ENCODE assay signal across 1 cellular context in genomic region chr10:88898727-88899126, GRCh38.
TF ChIP-seq lines count a peak whose summit lies in the region.

No MANE protein-coding gene starts in this region.

TF ChIP-seq in HEK293, 187 proteins besides CTCF, POLR2A, EP300 and RAD21 (continued from another document):
- 0 out of 2 replicates have a peak, but pooled peaks have one; percentile 35 for TF ChIP-seq PRDM10 (tag by site-specific recombination; IDR thresholded peaks at IDR 0.05)
TF ChIP-seq in HEK293: peak in this region for 1.
